Comparison of ENCODE assay signal across 9 cellular contexts in the genomic region with DNA sequence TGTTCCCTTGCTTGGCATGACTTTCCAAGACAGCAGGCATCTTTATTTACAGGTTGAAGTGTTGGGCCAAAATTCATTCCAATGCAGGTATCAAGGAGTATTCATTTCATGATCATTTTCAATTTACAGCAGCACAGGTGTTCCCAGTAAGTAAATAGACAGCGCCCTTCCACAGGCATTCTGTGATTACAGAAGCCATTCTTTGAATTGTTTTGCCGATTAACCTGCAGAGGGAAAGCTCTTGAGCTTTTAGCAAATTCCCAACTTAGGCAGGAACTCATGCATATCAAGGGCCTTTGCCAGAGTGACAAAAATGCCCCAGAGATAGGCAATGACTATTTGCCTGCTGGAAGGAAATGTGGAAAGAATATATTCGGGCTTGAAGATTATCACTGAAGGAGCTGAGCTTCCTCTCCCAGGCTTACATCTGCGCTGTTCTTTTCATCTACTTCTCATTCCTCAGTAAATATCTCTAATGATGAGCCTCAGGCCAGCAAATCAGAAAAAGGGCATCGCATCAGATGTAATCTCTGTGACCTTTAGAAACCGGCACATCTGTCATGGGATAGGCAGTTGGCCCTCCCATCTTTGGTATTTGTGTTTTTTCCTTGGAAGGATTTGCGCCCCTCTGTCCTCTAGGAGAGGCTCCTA. TPM values are rescaled to one million over a fixed set of nuclear protein-coding genes. Genes with fewer than 3 reads are reported as not detected.
A peak's percentile ranks its signal among the peaks of the same experiment; 100 is the strongest.
DNase-seq lines count a peak whose midpoint lies in the region; ATAC-seq lines count a peak whose summit lies in the region.
"Had no signal": no experiment of that assay in that cellular context is flagged by ENCODE, and none has a peak within 500 bp of the region (broad histone marks: within the 10 kb centered on the region; RNA-seq: fewer than 3 reads in every experiment).

No MANE protein-coding gene starts in this region.

- H3K9ac ChIP-seq in iPS-18a (ENCODE audit: low read length) (peak overlapping the region; percentile 29), stomach smooth muscle (ENCODE audit: low read length in 2 of 2) (peak overlapping the region; percentile 6 to 21)

- no peak for ATAC-seq in activated T-cell treated with anti-CD3 and anti-CD28 coated beads, Interleukin-2, amount 50 U/mL, for 4 hours
- ATAC-seq in T-helper 17 cell (no peak), esophagus mucosa (no peak), GM19351 (IDR thresholded peaks at IDR 0.05; ENCODE audit: unreplicated experiment) (no peak), GM21526 (IDR thresholded peaks at IDR 0.05; ENCODE audit: low FRiP score, unreplicated experiment) (no peak)

- H3K9me3 ChIP-seq in T-helper 17 cell (ENCODE audit: control insufficient read depth, low read length, poor library complexity, severe bottlenecking) (no peaks in the 10 kb centered on the region), iPS-18a (ENCODE audit: control insufficient read depth, low read depth, low read length) (no peaks in the 10 kb centered on the region), stomach smooth muscle (ENCODE audit: control insufficient read depth in 2 of 2, low read length in 2 of 2) (no peaks in the 10 kb centered on the region)
- H3K9me3 ChIP-seq: spleen had no signal

- H3K27me3 ChIP-seq in iPS-18a (ENCODE audit: control insufficient read depth, insufficient read depth, low read length) (no peaks in the 10 kb centered on the region), stomach smooth muscle (ENCODE audit: control insufficient read depth in 1 of 2, insufficient read depth in 2 of 2, low read length in 2 of 2) (no peaks in the 10 kb centered on the region)
- H3K27me3 ChIP-seq: spleen had no signal

- no peak overlapping the region for H3K27ac Mint-ChIP-seq in T-helper 17 cell

- H3K4me1 ChIP-seq in iPS-18a (ENCODE audit: control insufficient read depth, low read depth, low read length) (peaks cover 26% of the 10 kb centered on the region), stomach smooth muscle (ENCODE audit: control insufficient read depth, insufficient read depth, low read length) (peaks cover 5% of the 10 kb centered on the region)

- H3K4me3 ChIP-seq in iPS-18a (ENCODE audit: low read length) (peak overlapping the region; percentile 28), stomach smooth muscle (ENCODE audit: low read length in 2 of 2) (peak overlapping the region; percentile 45 to 68)

- no peaks in the 10 kb centered on the region for H3K36me3 Mint-ChIP-seq in activated T-cell treated with anti-CD3 and anti-CD28 coated beads, Interleukin-2, amount 50 U/mL, for 4 hours (ENCODE audit: insufficient read depth)
- peaks cover 2% of the 10 kb centered on the region for H3K36me3 Mint-ChIP-seq in T-helper 17 cell (ENCODE audit: low read depth)

- H3K9me3 Mint-ChIP-seq in activated T-cell treated with anti-CD3 and anti-CD28 coated beads, Interleukin-2, amount 50 U/mL, for 4 hours, result no peaks in the 10 kb centered on the region

- H3K27me3 Mint-ChIP-seq in activated T-cell treated with anti-CD3 and anti-CD28 coated beads, Interleukin-2, amount 50 U/mL, for 4 hours (ENCODE audit: low read depth), result no peaks in the 10 kb centered on the region
- H3K27me3 Mint-ChIP-seq in T-helper 17 cell, result no peaks in the 10 kb centered on the region

- peaks cover 86% of the 10 kb centered on the region for H3K4me1 Mint-ChIP-seq in activated T-cell treated with anti-CD3 and anti-CD28 coated beads, Interleukin-2, amount 50 U/mL, for 4 hours (ENCODE audit: low read depth)
- H3K4me1 Mint-ChIP-seq in T-helper 17 cell, result peaks cover 63% of the 10 kb centered on the region

- H3K4me3 Mint-ChIP-seq in activated T-cell treated with anti-CD3 and anti-CD28 coated beads, Interleukin-2, amount 50 U/mL, for 4 hours, result peak overlapping the region; percentile 71
- H3K4me3 Mint-ChIP-seq in T-helper 17 cell, result peak overlapping the region; percentile 89

- DNase-seq in activated T-cell treated with anti-CD3 and anti-CD28 coated beads, Interleukin-2, amount 50 U/mL, for 4 hours, result no peak
- no peak for DNase-seq in activated T-cell treated with anti-CD3 and anti-CD28 coated beads, Interleukin-2, amount 50 U/mL, for 48 hours
- no peak for DNase-seq in T-helper 17 cell

- H3K27ac ChIP-seq in iPS-18a (ENCODE audit: low read length) (peak overlapping the region; percentile 55), stomach smooth muscle (ENCODE audit: low read length) (no peak overlapping the region)

- H3K36me3 ChIP-seq in iPS-18a (ENCODE audit: control insufficient read depth, low read depth, low read length), result no peaks in the 10 kb centered on the region
- no peaks in the 10 kb centered on the region for H3K36me3 ChIP-seq in stomach smooth muscle (ENCODE audit: control insufficient read depth in 2 of 2, insufficient read depth in 2 of 2, low read length in 2 of 2)

RNA-seq across cellular contexts. Expression of a gene that starts 6.7 kb away (rescaled TPM):
- total RNA-seq in activated T-cell treated with anti-CD3 and anti-CD28 coated beads, Interleukin-2, amount 50 U/mL, for 4 hours, result 1 to 10 TPM; 2.4 to 5.9 (median 4.8) TPM
- total RNA-seq in T-helper 17 cell, result 10 to 100 TPM; 52.4 to 53.2 TPM
- 1.4 TPM for total RNA-seq in esophagus mucosa

Comparison
In these comparisons a context has a peak if more than half of its experiments do, and no peak if none do; other contexts are left out.
1. RNA of a gene that starts 6.7 kb away (total RNA-seq): 52.4 to 53.2 TPM in T-helper 17 cell; 2.4 to 5.9 TPM in activated T-cell treated with anti-CD3 and anti-CD28 coated beads, Interleukin-2, amount 50 U/mL, for 4 hours and 1.4 TPM in esophagus mucosa (single experiment); every median in the first group is over 4 times any median in the second.